7 cellular contexts compared by ENCODE assay signal in genomic region chr12:132444957-132445883, GRCh38. TPM values are rescaled to one million over a fixed set of nuclear protein-coding genes. Genes with fewer than 3 reads are reported as not detected.
DNase-seq lines count a peak whose midpoint lies in the region; ATAC-seq and TF ChIP-seq lines count a peak whose summit lies in the region.

No MANE protein-coding gene starts in this region.

- H3K4me3 ChIP-seq in IMR-90 (ENCODE audit: insufficient read depth, low read depth, low read length): peak overlapping the region; percentile 40
- H3K4me3 ChIP-seq in ectodermal cell (ENCODE audit: insufficient read depth, low read depth, low read length): peak overlapping the region; percentile 10
- peak overlapping the region; percentile 55 for H3K4me3 ChIP-seq in thymus (ENCODE audit: low read length)

- no peak overlapping the region for H2BK120ac ChIP-seq in IMR-90 (ENCODE audit: low read depth, low read length)

- no peak overlapping the region for H4K91ac ChIP-seq in IMR-90 (ENCODE audit: insufficient read depth, low read depth, low read length)

- no peak overlapping the region for H3K23ac ChIP-seq in IMR-90 (ENCODE audit: low read depth, low read length)

- no peak overlapping the region for H2AK9ac ChIP-seq in IMR-90 (replicated peaks; ENCODE audit: low read depth, low read length, poor library complexity)

- H4K8ac ChIP-seq in IMR-90 (ENCODE audit: low read depth in 2 of 2, low read length in 2 of 2): peak overlapping the region in 1 of 2 experiments; percentile 47; a peak in 2 of 4 replicates

- no peak overlapping the region for H3K56ac ChIP-seq in IMR-90 (ENCODE audit: extremely low read depth, insufficient read depth, low read length)

- peak overlapping the region; percentile 13 for H2AFZ ChIP-seq in IMR-90 (replicated peaks; ENCODE audit: low read length, poor library complexity)

- H3K14ac ChIP-seq in IMR-90 (replicated peaks; ENCODE audit: low read depth, low read length): no peak overlapping the region

- no peak overlapping the region for H3K4ac ChIP-seq in IMR-90 (ENCODE audit: low read depth, low read length)

- H3K4me1 Mint-ChIP-seq in neural crest cell: peaks cover 18% of the 10 kb centered on the region

- dilution Hi-C loops in IMR-90 (cut with HindIII; ENCODE audit: low sequenced_read_pairs, unreplicated experiment): no loop called here

- TF ChIP-seq POLR2A in IMR-90 (IDR thresholded peaks at IDR 0.05; ENCODE audit: low read depth, low read length): no peak

- no peak overlapping the region for H2BK15ac ChIP-seq in IMR-90 (ENCODE audit: low read depth, low read length)

- H3K18ac ChIP-seq in IMR-90 (ENCODE audit: low read depth, low read length): no peak overlapping the region

- no peaks in the 10 kb centered on the region for H3K36me3 Mint-ChIP-seq in neural crest cell (ENCODE audit: low read depth)

- H3K27me3 Mint-ChIP-seq in neural crest cell (ENCODE audit: low read depth): peaks cover 23% of the 10 kb centered on the region

- H3K4me2 ChIP-seq in IMR-90 (ENCODE audit: low read depth, low read length): peak overlapping the region; percentile 29; the same call in 1 of the 2 replicates

- H3K4me3 Mint-ChIP-seq in neural crest cell: peak overlapping the region; percentile 87

- WGBS in IMR-90 (ENCODE audit: extremely low coverage in 2 of 2, insufficient read length in 1 of 2), 2 experiments: 62% methylated on average over 3 of the region's 37 CpGs; no CpG with 5 or more reads in 1 of the 2 experiments
- 58 to 64% methylated on average over 35 to 37 of the region's 37 CpGs for WGBS in ectodermal cell, 2 experiments
- WGBS in thymus: 21% methylated on average over 37 of the region's 37 CpGs

- H3K9ac ChIP-seq in IMR-90 (ENCODE audit: low read depth, low read length): no peak overlapping the region

- no peak overlapping the region for H3K27ac ChIP-seq in IMR-90 (ENCODE audit: insufficient read depth, low read length)
- no peak overlapping the region for H3K27ac ChIP-seq in ectodermal cell (ENCODE audit: insufficient read depth, low read depth, low read length, poor library complexity, severe bottlenecking)
- peak overlapping the region; percentile 99 for H3K27ac ChIP-seq in thymus (ENCODE audit: low read depth)

- H3K9me3 ChIP-seq in IMR-90 (ENCODE audit: control insufficient read depth, insufficient read depth, low read length): no peaks in the 10 kb centered on the region
- H3K9me3 ChIP-seq in ectodermal cell (ENCODE audit: control insufficient read depth, low read length): no peaks in the 10 kb centered on the region
- no peaks in the 10 kb centered on the region for H3K9me3 ChIP-seq in thymus (ENCODE audit: control insufficient read depth)

- DNase-seq in IMR-90: no peak
- DNase-seq in activated CD4-positive, alpha-beta T cell treated with anti-CD3 and anti-CD28 coated beads for 1 hour: peak; percentile 51
- no peak for DNase-seq in neural crest cell (ENCODE audit: low read depth, low spot score)

- intact Hi-C loops in IMR-90 (cut with micrococcal nuclease): no loop called here

- H3K36me3 ChIP-seq in IMR-90 (ENCODE audit: control insufficient read depth, insufficient read depth, low read length) (no peaks in the 10 kb centered on the region), ectodermal cell (ENCODE audit: control insufficient read depth, insufficient read depth, low read length) (no peaks in the 10 kb centered on the region), thymus (ENCODE audit: control insufficient read depth, insufficient read depth) (no peaks in the 10 kb centered on the region)

- no peak overlapping the region for H2BK5ac ChIP-seq in IMR-90 (ENCODE audit: low read depth, low read length, poor library complexity, severe bottlenecking)

- no peaks in the 10 kb centered on the region for H3K79me1 ChIP-seq in IMR-90 (ENCODE audit: low read depth in 1 of 2, low read length in 2 of 2)

- no peak overlapping the region for H2BK20ac ChIP-seq in IMR-90 (ENCODE audit: low read depth, low read length)

- TF ChIP-seq RAD21 in IMR-90 (IDR thresholded peaks at IDR 0.05; ENCODE audit: low read length): no peak

- peak overlapping the region; percentile 95 for H3K27ac Mint-ChIP-seq in neural crest cell (ENCODE audit: unreplicated experiment)

- in situ Hi-C loops in IMR-90 (cut with MboI; ENCODE audit: low sequenced_read_pairs): no loop called here

- POLR2A ChIA-PET in IMR-90 (lab: Charles Lee; ENCODE audit: unreplicated experiment): no interaction called here

- ATAC-seq in GM18868 (IDR thresholded peaks at IDR 0.05; ENCODE audit: unreplicated experiment): peak; percentile 55
- ATAC-seq in IMR-90 (ENCODE audit: low read depth): no peak
- no peak for ATAC-seq in HG02588 (IDR thresholded peaks at IDR 0.05; ENCODE audit: unreplicated experiment)

- no peaks in the 10 kb centered on the region for H3K9me3 Mint-ChIP-seq in neural crest cell

- H4K5ac ChIP-seq in IMR-90 (ENCODE audit: low read depth, low read length): no peak overlapping the region

- BruUV-seq in IMR-90 (replicated peaks; lab: Mats Ljungman, UMichigan): no TSS peak

- no peak overlapping the region for H2AK5ac ChIP-seq in IMR-90 (ENCODE audit: low read depth, low read length)

- no peaks in the 10 kb centered on the region for H3K4me1 ChIP-seq in IMR-90 (ENCODE audit: control insufficient read depth, insufficient read depth, low read length)
- H3K4me1 ChIP-seq in ectodermal cell (ENCODE audit: control insufficient read depth, insufficient read depth, low read length): peaks cover 4% of the 10 kb centered on the region
- H3K4me1 ChIP-seq in thymus (ENCODE audit: control insufficient read depth, insufficient read depth, low read length): peaks cover 21% of the 10 kb centered on the region

- H4K20me1 ChIP-seq in IMR-90 (ENCODE audit: insufficient read depth, low read length): no peaks in the 10 kb centered on the region

- no peak for TF ChIP-seq CTCF in IMR-90 (conservative IDR thresholded peaks at IDR 0.05; ENCODE audit: low read depth, low read length)
- TF ChIP-seq CTCF in neural crest cell (conservative IDR thresholded peaks at IDR 0.05): no peak

- H3K27me3 ChIP-seq in IMR-90 (ENCODE audit: control insufficient read depth, insufficient read depth, low read length) (peaks cover 14% of the 10 kb centered on the region; the same call in 1 of the 2 replicates), ectodermal cell (ENCODE audit: control insufficient read depth, insufficient read depth, low read length, poor library complexity, severe bottlenecking) (no peaks in the 10 kb centered on the region), thymus (ENCODE audit: control insufficient read depth, insufficient read depth) (no peaks in the 10 kb centered on the region)

- CTCF ChIA-PET in IMR-90 (lab: Yijun Ruan, JAX): no interaction called here

- H3K9me1 ChIP-seq in IMR-90 (ENCODE audit: insufficient read depth, low read length): no peaks in the 10 kb centered on the region

TF ChIP-seq in IMR-90, 13 proteins besides CTCF, POLR2A, EP300 and RAD21:
- TF ChIP-seq MAZ (IDR thresholded peaks at IDR 0.05; ENCODE audit: borderline replicate concordance, low read depth, low read length) (no peak), ELK1 (IDR thresholded peaks at IDR 0.05; ENCODE audit: borderline replicate concordance, low read depth, low read length) (no peak), MXI1 (IDR thresholded peaks at IDR 0.05; ENCODE audit: borderline replicate concordance, low read depth, low read length) (no peak), CEBPB (IDR thresholded peaks at IDR 0.05; ENCODE audit: low read depth, low read length) (no peak), RFX5 (IDR thresholded peaks at IDR 0.05; ENCODE audit: low read depth, low read length) (no peak), CHD1 (IDR thresholded peaks at IDR 0.05; ENCODE audit: low read depth, low read length) (no peak), SMC3 (IDR thresholded peaks at IDR 0.05; ENCODE audit: low read depth, low read length) (no peak), FOS (IDR thresholded peaks at IDR 0.05; ENCODE audit: low read depth, low read length) (no peak), MAFK (IDR thresholded peaks at IDR 0.05; ENCODE audit: low read depth, low read length) (no peak), RCOR1 (IDR thresholded peaks at IDR 0.05; ENCODE audit: insufficient replicate concordance, low read length) (no peak), NFE2L2 (IDR thresholded peaks at IDR 0.05; ENCODE audit: low read depth, low read length) (no peak), BHLHE40 (IDR thresholded peaks at IDR 0.05; ENCODE audit: low read depth, low read length) (no peak)
- TF ChIP-seq, protein P1, sequence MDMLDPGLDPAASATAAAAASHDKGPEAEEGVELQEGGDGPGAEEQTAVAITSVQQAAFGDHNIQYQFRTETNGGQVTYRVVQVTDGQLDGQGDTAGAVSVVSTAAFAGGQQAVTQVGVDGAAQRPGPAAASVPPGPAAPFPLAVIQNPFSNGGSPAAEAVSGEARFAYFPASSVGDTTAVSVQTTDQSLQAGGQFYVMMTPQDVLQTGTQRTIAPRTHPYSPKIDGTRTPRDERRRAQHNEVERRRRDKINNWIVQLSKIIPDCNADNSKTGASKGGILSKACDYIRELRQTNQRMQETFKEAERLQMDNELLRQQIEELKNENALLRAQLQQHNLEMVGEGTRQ (IDR thresholded peaks at IDR 0.05; ENCODE audit: low read depth, low read length): no peak

RNA-seq across cellular contexts. Expression of gene FBRSL1, which starts 44.7 kb away (rescaled TPM):
- total RNA-seq in IMR-90 (2012; rRNA removed) (0.36 and 0.83 TPM in 2 replicates), neural crest cell (118 and 121 TPM in 2 replicates)
- polyA plus RNA-seq in IMR-90 (2012; rRNA removed) (10.8 and 12.9 TPM in 2 replicates), thymus (28.7 TPM)
- 9.9 and 14.5 TPM in 2 replicates for polyA plus RNA-seq in IMR-90 (2012; cell fraction: cytosol; rRNA removed)
- polyA plus RNA-seq in IMR-90 (2012; cell fraction: nucleus; rRNA removed; ENCODE audit: low replicate concordance): 30.2 and 71.7 TPM in 2 replicates
- 45.7 TPM for polyA plus RNA-seq in ectodermal cell (2013, experiment 1 of 4)
- polyA plus RNA-seq in ectodermal cell (2013, experiment 2 of 4): 71.0 TPM
- polyA plus RNA-seq in ectodermal cell (2013, experiment 3 of 4): 56.4 TPM
- polyA plus RNA-seq in ectodermal cell (2013, experiment 4 of 4): 49.2 TPM

Comparison
In these comparisons a context has a peak if more than half of its experiments do, and no peak if none do; other contexts are left out.
1. RNA of gene FBRSL1, which starts 44.7 kb away (total RNA-seq): 118 to 121 TPM in neural crest cell; 0.36 to 0.83 TPM in IMR-90; every median in the first group is over 10 times any median in the second.
2. Peak in every context shown above with its lines, with median percentiles within 50 percentile points of each other: H3K4me3 ChIP-seq.